In genomic region chr3:135752851-135753250, GRCh38 we compare ENCODE assay signal across 1 cellular context.
TF ChIP-seq lines count a peak whose summit lies in the region.

No MANE protein-coding gene starts in this region.

TF ChIP-seq in HEK293, 187 proteins besides CTCF, POLR2A, EP300 and RAD21 (continued from another document):
- TF ChIP-seq REST (tag by site-specific recombination; IDR thresholded peaks at IDR 0.05) (peak; percentile 93), IKZF3 (tag by site-specific recombination; IDR thresholded peaks at IDR 0.05) (no peak), ZNF350 (tag by site-specific recombination; IDR thresholded peaks at IDR 0.05) (no peak)
TF ChIP-seq in HEK293: peak in this region for 1.
